19 cellular contexts compared by ENCODE assay signal in the genomic region with DNA sequence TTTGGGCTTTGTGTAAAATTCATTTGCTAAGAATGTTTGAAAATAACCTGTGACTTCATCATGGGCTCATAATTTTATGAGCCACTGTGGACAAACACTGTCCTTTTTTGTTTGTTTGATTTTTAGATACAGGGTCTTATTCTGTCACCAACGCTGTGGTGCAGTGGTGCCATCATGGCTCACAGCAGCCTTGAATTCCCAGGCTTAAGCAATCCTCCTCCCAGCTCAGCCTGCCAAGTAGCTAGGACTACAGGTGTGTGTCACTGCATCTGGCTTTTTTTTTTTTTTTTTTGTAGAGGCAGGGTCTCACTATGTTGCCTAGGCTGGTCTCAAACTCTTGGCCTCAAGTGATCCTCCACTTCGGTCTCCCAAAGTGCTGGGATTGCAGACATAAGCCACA. TPM values are rescaled to one million over a fixed set of nuclear protein-coding genes. Genes with fewer than 3 reads are reported as not detected.
DNase-seq lines count a peak whose midpoint lies in the region; ATAC-seq, FAIRE-seq and TF ChIP-seq lines count a peak whose summit lies in the region.
"Had no signal": no experiment of that assay in that cellular context is flagged by ENCODE, and none has a peak within 500 bp of the region (broad histone marks: within the 10 kb centered on the region; RNA-seq: fewer than 3 reads in every experiment).

No MANE protein-coding gene starts in this region.

- TF ChIP-seq POLR2A in heart left ventricle (IDR thresholded peaks at IDR 0.05) = no peak

- H3K27me3 ChIP-seq in pancreas = no peaks in the 10 kb centered on the region
- no peaks in the 10 kb centered on the region for H3K27me3 ChIP-seq in heart left ventricle
- H3K27me3 ChIP-seq: BE2C had no signal

- intact Hi-C loops in pancreas (cut with DNase I) = no loop called here
- intact Hi-C loops in heart left ventricle (cut with DNase I) = no loop called here

- DNase-seq in NCI-H82 (lab: John Stamatoyannopoulos, UW) (peak; percentile 22), NCI-H82 treated with DMSO at 0.1 percent for 48 hours (lab: John Stamatoyannopoulos, UW; ENCODE audit: unreplicated experiment) (no peak), pancreas (no peak), heart left ventricle (no peak)
- DNase-seq: BE2C; Caco-2; CD8-positive, alpha-beta T cell; DMS79; H7 had no signal

- H3K9me3 ChIP-seq in HEK293 (ENCODE audit: control insufficient read depth, insufficient read depth, low read depth, low read length) (no peaks in the 10 kb centered on the region), pancreas (no peaks in the 10 kb centered on the region), heart left ventricle (no peaks in the 10 kb centered on the region)
- H3K9me3 ChIP-seq: BE2C, Caco-2 had no signal

- H3K4me1 ChIP-seq in HEK293 (ENCODE audit: control insufficient read depth, insufficient read depth, low read length) (peaks cover 1% of the 10 kb centered on the region), pancreas (peaks cover 12 to 40% (median 34%) of the 10 kb centered on the region in 3 donors), heart left ventricle (peaks cover 0 to 66% (median 24%) of the 10 kb centered on the region in 12 donors)
- H3K4me1 ChIP-seq: BE2C had no signal

- ATAC-seq in pancreas (peak; percentile 64 to 73 (median 66)), HG03280 (IDR thresholded peaks at IDR 0.05; ENCODE audit: unreplicated experiment) (no peak), HG03432 (IDR thresholded peaks at IDR 0.05; ENCODE audit: unreplicated experiment) (no peak), heart left ventricle (no peak)
- ATAC-seq: CD8-positive, alpha-beta T cell; GM12878; GM23338; K562 had no signal

- POLR2A ChIA-PET in HEK293 (lab: Yijun Ruan, JAX) = interaction anchor here (1.7 kb wide), 1 partner anchor 109 kb away, joined by 14 read pairs; no protein-coding TSS in a partner anchor

- CTCF ChIA-PET in HEK293 (lab: Yijun Ruan, JAX) = interaction anchor here (0.5 kb wide), 1 partner anchor 36 kb away, joined by 3 read pairs; no protein-coding TSS in a partner anchor

- 25 to 35% methylated on average over 2 of the region's 2 CpGs for WGBS in pancreas, 2 donors
- WGBS in heart left ventricle, 4 donors = 89 to 95% (median 93%) methylated on average over 2 of the region's 2 CpGs

- TF ChIP-seq CTCF in HEK293 (tag by site-specific recombination; IDR thresholded peaks at IDR 0.05) (no peak), VCaP (conservative IDR thresholded peaks at IDR 0.05) (no peak), pancreas (IDR thresholded peaks at IDR 0.05) (no peak), heart left ventricle (IDR thresholded peaks at IDR 0.05) (no peak)

- no peaks in the 10 kb centered on the region for H3K36me3 ChIP-seq in HEK293 (ENCODE audit: control insufficient read depth in 2 of 2, insufficient read depth in 1 of 2, low read length in 2 of 2)
- no peaks in the 10 kb centered on the region for H3K36me3 ChIP-seq in pancreas
- no peaks in the 10 kb centered on the region for H3K36me3 ChIP-seq in heart left ventricle
- H3K36me3 ChIP-seq: BE2C had no signal

- FAIRE-seq in pancreas (lab: Jason Lieb, UNC) = no peak
- FAIRE-seq: A204.1, GM12878, GM18507, K562 had no signal

- H3K4me3 ChIP-seq in HEK293 (ENCODE audit: low read depth, low read length) = no peak overlapping the region
- H3K4me3 ChIP-seq in pancreas = no peak overlapping the region
- H3K4me3 ChIP-seq in heart left ventricle = no peak overlapping the region
- H3K4me3 ChIP-seq: GM12878, GM23338, K562 had no signal

- H3K27ac ChIP-seq in HEK293 (ENCODE audit: extremely low read depth, low read depth, low read length) (no peak overlapping the region), VCaP (0 out of 2 replicates have a peak overlapping the region, but pooled peaks have one; percentile 7), pancreas (peak overlapping the region in 2 of 4 donors; percentile 16 to 22), heart left ventricle (no peak overlapping the region)
- H3K27ac ChIP-seq: HL-60 had no signal

TF ChIP-seq in HEK293, 187 proteins besides CTCF, POLR2A, EP300 and RAD21:
- TF ChIP-seq SCRT2 (tag by site-specific recombination; IDR thresholded peaks at IDR 0.05) = peak; percentile 54; the same call in 1 of the 2 replicates
- TF ChIP-seq ZFP37 (tag by site-specific recombination; IDR thresholded peaks at IDR 0.05) = no peak
- no peak for TF ChIP-seq KLF9 (tag by site-specific recombination; IDR thresholded peaks at IDR 0.05; ENCODE audit: low read depth)
- no peak for TF ChIP-seq ZNF114 (tag by site-specific recombination; IDR thresholded peaks at IDR 0.05)

RNA-seq across cellular contexts. Expression of a gene that starts 8.3 kb away (rescaled TPM):
- total RNA-seq in pancreas (10 to 100 TPM; 19.5 to 30.3 (median 26.5) TPM), heart left ventricle (10 to 100 TPM; 42.2 to 55.8 (median 51.1) TPM)
- polyA plus RNA-seq in pancreas (1 to 10 TPM; 8.9 TPM), heart left ventricle (10 to 100 TPM; 16.8 to 49.1 TPM)

Comparison
In these comparisons a context has a peak if more than half of its experiments do, and no peak if none do; other contexts are left out.
1. ATAC-seq: peak in pancreas (4 of 4); none in HG03280 (single experiment), HG03432 (single experiment) and heart left ventricle (0 of 4).